In the genomic region with DNA sequence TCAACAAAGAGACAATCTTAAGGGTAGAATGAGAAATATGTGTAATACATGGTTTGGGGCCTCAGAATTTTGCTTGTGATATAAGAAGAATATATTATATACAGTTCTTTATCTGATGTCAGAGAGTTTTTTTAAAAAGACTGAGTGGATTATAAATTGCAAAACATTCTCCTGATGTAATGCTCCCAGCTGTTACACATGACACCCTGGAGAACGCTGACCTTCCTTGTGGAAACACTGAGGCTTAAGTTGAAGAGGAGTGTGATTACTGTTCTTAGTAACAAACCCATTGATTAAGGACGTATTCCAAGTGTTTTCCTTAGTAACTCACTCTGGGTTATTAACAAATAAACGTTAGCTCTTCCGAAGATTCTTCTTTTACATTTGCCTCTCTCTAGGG, we compare ENCODE assay signal across 29 cellular contexts.
"Had no signal": no experiment of that assay in that cellular context is flagged by ENCODE, and none has a peak within 500 bp of the region (broad histone marks: within the 10 kb centered on the region; RNA-seq: fewer than 3 reads in every experiment).

No MANE protein-coding gene starts in this region.

- H3K4me1 ChIP-seq: colonic mucosa, esophagus muscularis mucosa, gastrocnemius medialis, left lung, neural progenitor cell, parathyroid adenoma, right atrium auricular region, stomach, testis, tibial artery had no signal

- H3K27ac Mint-ChIP-seq: dendritic cell treated with granulocyte-macrophage colony-stimulating factor and Interleukin-4, amounts not matched to agents 40 ng/mL and 50 ng/mL, for 4 days; naive thymus-derived CD4-positive, alpha-beta T cell; nephron; neural progenitor cell; progenitor cell of endocrine pancreas; stimulated activated effector memory CD8-positive, alpha-beta T cell treated with anti-CD3 and anti-CD28 coated beads, Interleukin-12 subunit alpha, Interleukin-12 subunit beta, amount 100 ng/mL, for 72 hours; type B pancreatic cell had no signal

- H3K4me3 Mint-ChIP-seq: dendritic cell treated with granulocyte-macrophage colony-stimulating factor and Interleukin-4, amounts not matched to agents 40 ng/mL and 50 ng/mL, for 4 days; naive thymus-derived CD4-positive, alpha-beta T cell; nephron; neural progenitor cell; stimulated activated effector memory CD8-positive, alpha-beta T cell treated with anti-CD3 and anti-CD28 coated beads, Interleukin-12 subunit alpha, Interleukin-12 subunit beta, amount 100 ng/mL, for 72 hours; type B pancreatic cell had no signal

- H2AFZ ChIP-seq: neural progenitor cell, parathyroid adenoma had no signal

- H3K4me1 Mint-ChIP-seq: naive thymus-derived CD4-positive, alpha-beta T cell; stimulated activated effector memory CD8-positive, alpha-beta T cell treated with anti-CD3 and anti-CD28 coated beads, Interleukin-12 subunit alpha, Interleukin-12 subunit beta, amount 100 ng/mL, for 72 hours had no signal

- H3K4me2 ChIP-seq: neural progenitor cell, smooth muscle cell had no signal

- H3K4me3 ChIP-seq: colonic mucosa, esophagus muscularis mucosa, gastrocnemius medialis, left lung, neural progenitor cell, right atrium auricular region, smooth muscle cell, stomach, testis, tibial artery had no signal

- FAIRE-seq: endothelial cell of umbilical vein, islet of Langerhans had no signal

- H3K9me3 Mint-ChIP-seq: nephron, type B pancreatic cell had no signal

- H3K36me3 Mint-ChIP-seq: naive thymus-derived CD4-positive, alpha-beta T cell; neural progenitor cell; stimulated activated effector memory CD8-positive, alpha-beta T cell treated with anti-CD3 and anti-CD28 coated beads, Interleukin-12 subunit alpha, Interleukin-12 subunit beta, amount 100 ng/mL, for 72 hours; type B pancreatic cell had no signal

- H3K27me3 ChIP-seq: colonic mucosa, esophagus muscularis mucosa, gastrocnemius medialis, left lung, neural progenitor cell, right atrium auricular region, stomach, testis, tibial artery had no signal

- H3K9me3 ChIP-seq: colonic mucosa, esophagus muscularis mucosa, gastrocnemius medialis, left lung, right atrium auricular region, stomach, testis, tibial artery had no signal

- H3K36me3 ChIP-seq: colonic mucosa, esophagus muscularis mucosa, gastrocnemius medialis, left lung, neural progenitor cell, right atrium auricular region, stomach, tibial artery had no signal

- H3K79me2 ChIP-seq: parathyroid adenoma had no signal

- DNase-seq: colonic mucosa; effector memory CD4-positive, alpha-beta T cell; foreskin fibroblast; gastrocnemius medialis; head of caudate nucleus; left cardiac atrium; left lung; mesendoderm; midbrain; naive thymus-derived CD4-positive, alpha-beta T cell; stimulated activated CD4-positive, alpha-beta T cell treated with anti-CD3 and anti-CD28 coated beads, Interleukin-12 subunit alpha, Interleukin-12 subunit beta, amount 100 ng/mL, for 4 hours; stimulated activated CD4-positive, alpha-beta T cell treated with anti-CD3 and anti-CD28 coated beads, Interleukin-1b, Interleukin-23, amount 100 ng/mL, for 48 hours; stimulated activated CD4-positive, alpha-beta T cell treated with anti-CD3 and anti-CD28 coated beads, Interleukin-4, amount 100 ng/mL, for 1 hour; stimulated activated naive CD4-positive, alpha-beta T cell treated with Interleukin-2 at 50 U/mL for 16 hours; stomach; testis; tibial artery had no signal

- H3K27ac ChIP-seq: colonic mucosa, esophagus muscularis mucosa, gastrocnemius medialis, left lung, neural progenitor cell, parathyroid adenoma, right atrium auricular region, stomach, testis, tibial artery had no signal

- H3K27me3 Mint-ChIP-seq: dendritic cell treated with granulocyte-macrophage colony-stimulating factor and Interleukin-4, amounts not matched to agents 40 ng/mL and 50 ng/mL, for 4 days; naive thymus-derived CD4-positive, alpha-beta T cell; progenitor cell of endocrine pancreas; type B pancreatic cell had no signal
